ENCODE assay signal across 21 cellular contexts in genomic region chr16:81166417-81167300, GRCh38.
"Had no signal": no experiment of that assay in that cellular context is flagged by ENCODE, and none has a peak within 500 bp of the region (broad histone marks: within the 10 kb centered on the region; RNA-seq: fewer than 3 reads in every experiment).

No MANE protein-coding gene starts in this region.

- H3K27ac ChIP-seq: esophagus squamous epithelium, gastroesophageal sphincter, left lung, lower lobe of right lung, sigmoid colon, skin epidermis, testis, transverse colon, uterus had no signal

- DNase-seq: dermis blood vessel endothelial cell; esophagus squamous epithelium; foreskin fibroblast; immature natural killer cell; left lung; lower lobe of right lung; mesenchymal stem cell; naive B cell; nephron progenitor cell; sigmoid colon; stimulated activated CD4-positive, alpha-beta T cell treated with anti-CD3 and anti-CD28 coated beads, Interleukin-2, amount 100 ng/mL, for 24 hours; stimulated activated CD4-positive, alpha-beta T cell treated with anti-CD3 and anti-CD28 coated beads, Interleukin-4, amount 100 ng/mL, for 4 hours; stimulated activated naive B cell treated with anti-CD40 and anti-IgM and Interleukin-4, amounts not matched to agents 10 μg/mL and 1 μg/mL and 100 μg/mL, for 72 hours; stimulated activated naive CD8-positive, alpha-beta T cell treated with anti-CD3 and anti-CD28 coated beads, Interleukin-15, amount 100 ng/mL, for 72 hours; testis; transverse colon; uterus had no signal

- H3K27me3 ChIP-seq: esophagus squamous epithelium, gastroesophageal sphincter, left lung, sigmoid colon, testis, transverse colon, uterus had no signal

- H3K4me1 ChIP-seq: esophagus squamous epithelium, gastroesophageal sphincter, left lung, lower lobe of right lung, sigmoid colon, testis, transverse colon, uterus had no signal

- FAIRE-seq: colon, keratinocyte had no signal

- H3K9me3 ChIP-seq: esophagus squamous epithelium, gastroesophageal sphincter, left lung, lower lobe of right lung, sigmoid colon, testis, transverse colon, uterus had no signal

- H3K4me3 ChIP-seq: esophagus squamous epithelium, gastroesophageal sphincter, left lung, lower lobe of right lung, sigmoid colon, skin epidermis, testis, transverse colon, uterus had no signal

- ATAC-seq: gastroesophageal sphincter; left lung; stimulated activated naive B cell treated with anti-CD40 and anti-IgM and Interleukin-4, amounts not matched to agents 10 μg/mL and 1 μg/mL and 100 μg/mL, for 72 hours; stimulated activated naive CD8-positive, alpha-beta T cell treated with anti-CD3 and anti-CD28 coated beads, Interleukin-15, amount 100 ng/mL, for 72 hours had no signal

- H3K36me3 ChIP-seq: esophagus squamous epithelium, gastroesophageal sphincter, left lung, lower lobe of right lung, sigmoid colon, transverse colon, uterus had no signal
